11 cellular contexts compared by ENCODE assay signal in the genomic region with DNA sequence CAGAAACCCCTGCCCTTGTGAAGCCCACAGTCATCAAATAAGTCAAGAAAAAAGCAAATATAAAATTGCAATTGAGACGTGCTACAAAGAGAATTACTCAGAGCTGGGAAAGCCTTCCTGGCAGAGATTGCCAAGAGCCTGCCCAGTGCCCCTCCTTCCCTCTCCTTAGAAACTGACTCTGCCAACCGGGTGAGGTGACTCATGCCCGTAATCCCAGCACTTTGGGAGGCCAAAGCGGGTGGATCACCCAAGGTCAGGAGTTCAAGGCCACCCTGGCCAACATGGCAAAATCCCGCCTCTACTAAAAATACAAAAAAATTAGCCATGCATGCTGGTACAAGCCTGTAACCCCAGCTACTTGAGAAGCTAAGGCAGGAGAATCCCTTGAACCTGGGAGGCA.
DNase-seq lines count a peak whose midpoint lies in the region; ATAC-seq and TF ChIP-seq lines count a peak whose summit lies in the region.
"Had no signal": no experiment of that assay in that cellular context is flagged by ENCODE, and none has a peak within 500 bp of the region (broad histone marks: within the 10 kb centered on the region; RNA-seq: fewer than 3 reads in every experiment).

No MANE protein-coding gene starts in this region.

- no peak overlapping the region for H3K27ac ChIP-seq in PC-9
- no peak overlapping the region for H3K27ac ChIP-seq in psoas muscle

- H3K4me1 Mint-ChIP-seq in activated CD4-positive, alpha-beta T cell treated with anti-CD3 and anti-CD28 coated beads, Interleukin-2, amount 10 ng/mL, durations not matched to agents 7 days and 5 days, result no peaks in the 10 kb centered on the region

- WGBS in psoas muscle, 3 donors, result 18 to 21% (median 19%) methylated on average over 5 of the region's 5 CpGs

- TF ChIP-seq CTCF in PC-9 (conservative IDR thresholded peaks at IDR 0.05) (no peak), psoas muscle (IDR thresholded peaks at IDR 0.05) (no peak)

- H3K79me2 ChIP-seq in PC-9 (ENCODE audit: low read depth), result no peaks in the 10 kb centered on the region

- no TSS peak for BruUV-seq in PC-9 (replicated peaks; lab: Mats Ljungman, UMichigan)

- no peaks in the 10 kb centered on the region for H3K36me3 Mint-ChIP-seq in activated CD4-positive, alpha-beta T cell treated with anti-CD3 and anti-CD28 coated beads, Interleukin-2, amount 10 ng/mL, durations not matched to agents 7 days and 5 days (ENCODE audit: low read depth)
- H3K36me3 Mint-ChIP-seq: activated naive CD8-positive, alpha-beta T cell had no signal

- POLR2A ChIA-PET in PC-9 (lab: Charles Lee; ENCODE audit: unreplicated experiment), result no interaction called here
- POLR2A ChIA-PET in activated CD4-positive, alpha-beta T cell treated with anti-CD3 and anti-CD28 coated beads, Interleukin-2, amount 10 ng/mL, durations not matched to agents 7 days and 5 days (lab: Charles Lee), result no interaction called here

- H3K9me2 ChIP-seq in PC-9 (ENCODE audit: insufficient read depth), result no peaks in the 10 kb centered on the region

- no peaks in the 10 kb centered on the region for H3K27me3 Mint-ChIP-seq in activated CD4-positive, alpha-beta T cell treated with anti-CD3 and anti-CD28 coated beads, Interleukin-2, amount 10 ng/mL, durations not matched to agents 7 days and 5 days
- H3K27me3 Mint-ChIP-seq: activated naive CD8-positive, alpha-beta T cell had no signal

- H3K27ac Mint-ChIP-seq in activated CD4-positive, alpha-beta T cell treated with anti-CD3 and anti-CD28 coated beads, Interleukin-2, amount 10 ng/mL, durations not matched to agents 7 days and 5 days, result no peak overlapping the region
- H3K27ac Mint-ChIP-seq: activated naive CD8-positive, alpha-beta T cell; naive thymus-derived CD4-positive, alpha-beta T cell had no signal

- H3K4me2 ChIP-seq in PC-9, result no peak overlapping the region

- H3K9me3 ChIP-seq in PC-9 (ENCODE audit: insufficient read depth, low read depth) (no peaks in the 10 kb centered on the region), psoas muscle (no peaks in the 10 kb centered on the region)

- intact Hi-C loops in PC-9 (cut with micrococcal nuclease; ENCODE audit: unreplicated experiment) (no loop called here), psoas muscle (cut with DNase I) (no loop called here)

- peak; percentile 63 for DNase-seq in GOT3 (lab: John Stamatoyannopoulos, UW)
- DNase-seq in PC-9, result peak; percentile 76 to 87
- peak; percentile 88 for DNase-seq in fibroblast of gingiva (ENCODE audit: low read depth)
- peak; percentile 38 to 54 for DNase-seq in psoas muscle
- DNase-seq in T-helper 9 cell, result no peak
- no peak for DNase-seq in NCI-H748 treated with DMSO at 0.1 percent for 48 hours (lab: John Stamatoyannopoulos, UW)
- DNase-seq in activated CD4-positive, alpha-beta T cell treated with anti-CD3 and anti-CD28 coated beads, Interleukin-2, amount 10 ng/mL, durations not matched to agents 7 days and 5 days, result no peak
- DNase-seq: NCI-H345 had no signal

- H4K20me1 ChIP-seq in PC-9 (ENCODE audit: insufficient read depth), result no peaks in the 10 kb centered on the region

- no peak overlapping the region for H3K4me3 ChIP-seq in PC-9
- H3K4me3 ChIP-seq in psoas muscle, result no peak overlapping the region

- H3F3A ChIP-seq in PC-9 (ENCODE audit: insufficient read depth, low read depth), result peaks cover 17% of the 10 kb centered on the region

- no peak overlapping the region for H2AFZ ChIP-seq in PC-9

- H3K4me3 Mint-ChIP-seq in activated CD4-positive, alpha-beta T cell treated with anti-CD3 and anti-CD28 coated beads, Interleukin-2, amount 10 ng/mL, durations not matched to agents 7 days and 5 days, result no peak overlapping the region
- H3K4me3 Mint-ChIP-seq: activated naive CD8-positive, alpha-beta T cell; naive thymus-derived CD4-positive, alpha-beta T cell had no signal

- CTCF ChIA-PET in PC-9 (lab: Charles Lee), result interaction anchor here (0.5 to 1.1 kb wide), 2 partner anchors 13 to 725 kb away, joined by 3 to 9 read pairs; no protein-coding TSS in a partner anchor
- CTCF ChIA-PET in activated CD4-positive, alpha-beta T cell treated with anti-CD3 and anti-CD28 coated beads, Interleukin-2, amount 10 ng/mL, durations not matched to agents 7 days and 5 days (lab: Charles Lee), result no interaction called here

- no peaks in the 10 kb centered on the region for H3K9me3 Mint-ChIP-seq in activated CD4-positive, alpha-beta T cell treated with anti-CD3 and anti-CD28 coated beads, Interleukin-2, amount 10 ng/mL, durations not matched to agents 7 days and 5 days
- H3K9me3 Mint-ChIP-seq: naive thymus-derived CD4-positive, alpha-beta T cell had no signal

- H3K36me3 ChIP-seq in PC-9 (ENCODE audit: low read depth) (no peaks in the 10 kb centered on the region), psoas muscle (ENCODE audit: insufficient read depth in 1 of 2, low read depth in 1 of 2) (no peaks in the 10 kb centered on the region)

- H3K27me3 ChIP-seq in PC-9 (ENCODE audit: insufficient read depth, low read depth) (no peaks in the 10 kb centered on the region; the same call in 1 of the 2 replicates), psoas muscle (ENCODE audit: insufficient read depth in 3 of 3, low read length in 2 of 3) (peaks cover 0 to 36% (median 7%) of the 10 kb centered on the region in 3 donors)

- ATAC-seq in psoas muscle (peak in 1 of 4 donors; percentile 71), HG03196 (IDR thresholded peaks at IDR 0.05; ENCODE audit: unreplicated experiment) (no peak)
- ATAC-seq: naive thymus-derived CD4-positive, alpha-beta T cell had no signal

- H3K4me1 ChIP-seq in PC-9 (replicated peaks; ENCODE audit: insufficient read depth), result peaks cover 5% of the 10 kb centered on the region
- no peaks in the 10 kb centered on the region for H3K4me1 ChIP-seq in psoas muscle

Comparison
In these comparisons a context has a peak if more than half of its experiments do, and no peak if none do; other contexts are left out.
1. DNase-seq: peak in GOT3 (single experiment), PC-9 (2 of 2), fibroblast of gingiva (single experiment) and psoas muscle (2 of 2); none in T-helper 9 cell (single experiment), NCI-H748 treated with DMSO at 0.1 percent for 48 hours (single experiment) and activated CD4-positive, alpha-beta T cell treated with anti-CD3 and anti-CD28 coated beads, Interleukin-2, amount 10 ng/mL, durations not matched to agents 7 days and 5 days (single experiment).